Comparison of ENCODE assay signal across 18 cellular contexts in genomic region chr22:28548411-28548810, GRCh38.
"Had no signal": no experiment of that assay in that cellular context is flagged by ENCODE, and none has a peak within 500 bp of the region (broad histone marks: within the 10 kb centered on the region; RNA-seq: fewer than 3 reads in every experiment).

No MANE protein-coding gene starts in this region.

- H3K27ac ChIP-seq: body of pancreas, parathyroid adenoma, tibial nerve had no signal

- H3K4me1 ChIP-seq: body of pancreas, parathyroid adenoma, tibial nerve had no signal

- H3K36me3 ChIP-seq: tibial nerve had no signal

- H3K4me3 ChIP-seq: body of pancreas, tibial nerve had no signal

- DNase-seq: activated CD4-positive, alpha-beta T cell treated with anti-CD3 and anti-CD28 coated beads, Interleukin-2, amount 50 U/mL, for 4 hours; activated CD4-positive, CD25-positive, alpha-beta regulatory T cell treated with anti-CD3 and anti-CD28 coated beads, Interleukin-2, amount 50 U/mL, for 72 hours; activated CD8-positive, alpha-beta memory T cell treated with anti-CD3 and anti-CD28 coated beads, Interleukin-2, amount 10 ng/mL, durations not matched to agents 7 days and 5 days; activated effector memory CD4-positive, alpha-beta T cell treated with Interleukin-2 at 50 U/mL for 16 hours; activated T-cell treated with anti-CD3 and anti-CD28 coated beads, Interleukin-2, amount 50 U/mL, for 24 hours; amniotic stem cell; body of pancreas; endodermal cell; erythroblast; hypothalamus; kidney glomerular epithelial cell; mesendoderm; retina; T-helper 9 cell had no signal

- ATAC-seq: activated CD8-positive, alpha-beta memory T cell treated with anti-CD3 and anti-CD28 coated beads, Interleukin-2, amount 10 ng/mL, durations not matched to agents 7 days and 5 days; activated naive CD4-positive, alpha-beta T cell treated with anti-CD3 and anti-CD28 coated beads, Interleukin-2, amount 50 U/mL, for 72 hours; body of pancreas; stimulated activated effector memory CD8-positive, alpha-beta T cell treated with anti-CD3 and anti-CD28 coated beads, Interleukin-12 subunit alpha, Interleukin-12 subunit beta, amount 100 ng/mL, for 72 hours had no signal

- H3K27me3 ChIP-seq: body of pancreas, tibial nerve had no signal

- H3K9me3 ChIP-seq: body of pancreas, tibial nerve had no signal
